ENCODE assay signal across 1 cellular context in genomic region chr19:53881482-53882390, GRCh38.
TF ChIP-seq lines count a peak whose summit lies in the region.

TSS of gene PRKCG (plus strand) at chr19:53882197. CDS start at chr19:53882495, 298 bp downstream.

TF ChIP-seq in HepG2, 621 proteins besides CTCF, POLR2A, EP300 and RAD21 (continued from another document and continues in another):
- TF ChIP-seq ZBTB49 (CRISPR knock-in tag; IDR thresholded peaks at IDR 0.05; ENCODE audit: borderline replicate concordance) (no peak), SIN3A (IDR thresholded peaks at IDR 0.05; ENCODE audit: borderline replicate concordance, low read depth, low read length) (peak; percentile 20; the same call in 1 of the 2 replicates), ZFAT (CRISPR knock-in tag; conservative IDR thresholded peaks at IDR 0.05) (no peak), RXRB (CRISPR knock-in tag; IDR thresholded peaks at IDR 0.05; ENCODE audit: borderline replicate concordance) (0 out of 2 replicates have a peak, but pooled peaks have one; percentile 17), PRPF4 (IDR thresholded peaks at IDR 0.05; ENCODE audit: low read depth, low read length, poor library complexity, severe bottlenecking) (no peak), SMARCE1 (IDR thresholded peaks at IDR 0.05; ENCODE audit: borderline replicate concordance) (no peak), SAFB2 (CRISPR knock-in tag; IDR thresholded peaks at IDR 0.05; ENCODE audit: borderline replicate concordance, low read depth) (0 out of 2 replicates have a peak, but pooled peaks have one; percentile 48), POGZ (CRISPR knock-in tag; IDR thresholded peaks at IDR 0.05) (0 out of 2 replicates have a peak, but pooled peaks have one; percentile 20), BHLHE40 (IDR thresholded peaks at IDR 0.05; ENCODE audit: low read length) (peak; percentile 57; the same call in 1 of the 2 replicates), ZNF687 (CRISPR knock-in tag; IDR thresholded peaks at IDR 0.05) (peak; percentile 60), REL (CRISPR knock-in tag; conservative IDR thresholded peaks at IDR 0.05) (no peak), ZFP82 (CRISPR knock-in tag; IDR thresholded peaks at IDR 0.05; ENCODE audit: borderline replicate concordance) (no peak), HMG20A (CRISPR knock-in tag; IDR thresholded peaks at IDR 0.05; ENCODE audit: borderline replicate concordance) (no peak), KDM5B (CRISPR knock-in tag; IDR thresholded peaks at IDR 0.05; ENCODE audit: borderline replicate concordance) (peak; percentile 29; the same call in 1 of the 2 replicates), ZNF652 (CRISPR knock-in tag; IDR thresholded peaks at IDR 0.05; ENCODE audit: borderline replicate concordance, low read depth) (no peak), ZNF138 (CRISPR knock-in tag; IDR thresholded peaks at IDR 0.05; ENCODE audit: low read depth) (no peak), ZHX1 (CRISPR knock-in tag; IDR thresholded peaks at IDR 0.05; ENCODE audit: low read depth) (no peak), ZNF317 (CRISPR knock-in tag; IDR thresholded peaks at IDR 0.05) (no peak), IRX3 (CRISPR knock-in tag; IDR thresholded peaks at IDR 0.05; ENCODE audit: borderline replicate concordance, low read depth) (no peak), RFX1 (IDR thresholded peaks at IDR 0.05) (peak; percentile 20; the same call in 1 of the 2 replicates), ZNF800 (CRISPR knock-in tag; IDR thresholded peaks at IDR 0.05) (0 out of 2 replicates have a peak, but pooled peaks have one; percentile 68), ZNF33A (CRISPR knock-in tag; IDR thresholded peaks at IDR 0.05; ENCODE audit: borderline replicate concordance) (no peak), KAT2B (IDR thresholded peaks at IDR 0.05; ENCODE audit: borderline replicate concordance, low read depth, low read length) (no peak), SMYD3 (CRISPR knock-in tag; IDR thresholded peaks at IDR 0.05) (no peak), ZNF260 (CRISPR knock-in tag; IDR thresholded peaks at IDR 0.05; ENCODE audit: borderline replicate concordance, low read depth) (no peak), ERF (CRISPR knock-in tag; IDR thresholded peaks at IDR 0.05) (no peak), ARNTL (CRISPR knock-in tag; IDR thresholded peaks at IDR 0.05) (no peak), ZNF781 (CRISPR knock-in tag; IDR thresholded peaks at IDR 0.05; ENCODE audit: borderline replicate concordance, not compliant biosample characterization) (no peak), PITX1 (CRISPR knock-in tag; IDR thresholded peaks at IDR 0.05) (no peak), SMC3 (IDR thresholded peaks at IDR 0.05; ENCODE audit: low read length) (peak; percentile 29; the same call in 1 of the 2 replicates), ZNF547 (CRISPR knock-in tag; IDR thresholded peaks at IDR 0.05) (0 out of 2 replicates have a peak, but pooled peaks have one; percentile 32), RXRA (CRISPR knock-in tag; IDR thresholded peaks at IDR 0.05) (0 out of 2 replicates have a peak, but pooled peaks have one; percentile 23), GTF2F1 (IDR thresholded peaks at IDR 0.05; ENCODE audit: low read length) (no peak), SP4 (CRISPR knock-in tag; IDR thresholded peaks at IDR 0.05) (peak; percentile 55; the same call in 1 of the 2 replicates), GABPB1 (CRISPR knock-in tag; IDR thresholded peaks at IDR 0.05) (peak; percentile 65; the same call in 1 of the 2 replicates), ZNF564 (CRISPR knock-in tag; IDR thresholded peaks at IDR 0.05) (no peak), SETDB1 (CRISPR knock-in tag; IDR thresholded peaks at IDR 0.05; ENCODE audit: borderline replicate concordance) (no peak), RNF2 (conservative IDR thresholded peaks at IDR 0.05; ENCODE audit: low read depth) (no peak), MYNN (CRISPR knock-in tag; IDR thresholded peaks at IDR 0.05; ENCODE audit: low read depth) (0 out of 2 replicates have a peak, but pooled peaks have one; percentile 52), ZNF557 (CRISPR knock-in tag; IDR thresholded peaks at IDR 0.05) (no peak), YY1 (IDR thresholded peaks at IDR 0.05; ENCODE audit: insufficient read depth, insufficient replicate concordance, low read depth, low read length) (peak; percentile 51)
- TF ChIP-seq, protein P1, sequence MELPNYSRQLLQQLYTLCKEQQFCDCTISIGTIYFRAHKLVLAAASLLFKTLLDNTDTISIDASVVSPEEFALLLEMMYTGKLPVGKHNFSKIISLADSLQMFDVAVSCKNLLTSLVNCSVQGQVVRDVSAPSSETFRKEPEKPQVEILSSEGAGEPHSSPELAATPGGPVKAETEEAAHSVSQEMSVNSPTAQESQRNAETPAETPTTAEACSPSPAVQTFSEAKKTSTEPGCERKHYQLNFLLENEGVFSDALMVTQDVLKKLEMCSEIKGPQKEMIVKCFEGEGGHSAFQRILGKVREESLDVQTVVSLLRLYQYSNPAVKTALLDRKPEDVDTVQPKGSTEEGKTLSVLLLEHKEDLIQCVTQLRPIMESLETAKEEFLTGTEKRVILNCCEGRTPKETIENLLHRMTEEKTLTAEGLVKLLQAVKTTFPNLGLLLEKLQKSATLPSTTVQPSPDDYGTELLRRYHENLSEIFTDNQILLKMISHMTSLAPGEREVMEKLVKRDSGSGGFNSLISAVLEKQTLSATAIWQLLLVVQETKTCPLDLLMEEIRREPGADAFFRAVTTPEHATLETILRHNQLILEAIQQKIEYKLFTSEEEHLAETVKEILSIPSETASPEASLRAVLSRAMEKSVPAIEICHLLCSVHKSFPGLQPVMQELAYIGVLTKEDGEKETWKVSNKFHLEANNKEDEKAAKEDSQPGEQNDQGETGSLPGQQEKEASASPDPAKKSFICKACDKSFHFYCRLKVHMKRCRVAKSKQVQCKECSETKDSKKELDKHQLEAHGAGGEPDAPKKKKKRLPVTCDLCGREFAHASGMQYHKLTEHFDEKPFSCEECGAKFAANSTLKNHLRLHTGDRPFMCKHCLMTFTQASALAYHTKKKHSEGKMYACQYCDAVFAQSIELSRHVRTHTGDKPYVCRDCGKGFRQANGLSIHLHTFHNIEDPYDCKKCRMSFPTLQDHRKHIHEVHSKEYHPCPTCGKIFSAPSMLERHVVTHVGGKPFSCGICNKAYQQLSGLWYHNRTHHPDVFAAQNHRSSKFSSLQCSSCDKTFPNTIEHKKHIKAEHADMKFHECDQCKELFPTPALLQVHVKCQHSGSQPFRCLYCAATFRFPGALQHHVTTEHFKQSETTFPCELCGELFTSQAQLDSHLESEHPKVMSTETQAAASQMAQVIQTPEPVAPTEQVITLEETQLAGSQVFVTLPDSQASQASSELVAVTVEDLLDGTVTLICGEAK (IDR thresholded peaks at IDR 0.05), result peak; percentile 21; the same call in 1 of the 2 replicates
- TF ChIP-seq, protein P1 (CRISPR knock-in tag; IDR thresholded peaks at IDR 0.05), result peak; percentile 95; the same call in 1 of the 2 replicates
- TF ChIP-seq, protein P2, sequence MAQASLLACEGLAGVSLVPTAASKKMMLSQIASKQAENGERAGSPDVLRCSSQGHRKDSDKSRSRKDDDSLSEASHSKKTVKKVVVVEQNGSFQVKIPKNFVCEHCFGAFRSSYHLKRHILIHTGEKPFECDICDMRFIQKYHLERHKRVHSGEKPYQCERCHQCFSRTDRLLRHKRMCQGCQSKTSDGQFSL (CRISPR knock-in tag; IDR thresholded peaks at IDR 0.05), result peak; percentile 62; the same call in 1 of the 2 replicates
